Comparison of ENCODE assay signal across 1 cellular context in the genomic region with DNA sequence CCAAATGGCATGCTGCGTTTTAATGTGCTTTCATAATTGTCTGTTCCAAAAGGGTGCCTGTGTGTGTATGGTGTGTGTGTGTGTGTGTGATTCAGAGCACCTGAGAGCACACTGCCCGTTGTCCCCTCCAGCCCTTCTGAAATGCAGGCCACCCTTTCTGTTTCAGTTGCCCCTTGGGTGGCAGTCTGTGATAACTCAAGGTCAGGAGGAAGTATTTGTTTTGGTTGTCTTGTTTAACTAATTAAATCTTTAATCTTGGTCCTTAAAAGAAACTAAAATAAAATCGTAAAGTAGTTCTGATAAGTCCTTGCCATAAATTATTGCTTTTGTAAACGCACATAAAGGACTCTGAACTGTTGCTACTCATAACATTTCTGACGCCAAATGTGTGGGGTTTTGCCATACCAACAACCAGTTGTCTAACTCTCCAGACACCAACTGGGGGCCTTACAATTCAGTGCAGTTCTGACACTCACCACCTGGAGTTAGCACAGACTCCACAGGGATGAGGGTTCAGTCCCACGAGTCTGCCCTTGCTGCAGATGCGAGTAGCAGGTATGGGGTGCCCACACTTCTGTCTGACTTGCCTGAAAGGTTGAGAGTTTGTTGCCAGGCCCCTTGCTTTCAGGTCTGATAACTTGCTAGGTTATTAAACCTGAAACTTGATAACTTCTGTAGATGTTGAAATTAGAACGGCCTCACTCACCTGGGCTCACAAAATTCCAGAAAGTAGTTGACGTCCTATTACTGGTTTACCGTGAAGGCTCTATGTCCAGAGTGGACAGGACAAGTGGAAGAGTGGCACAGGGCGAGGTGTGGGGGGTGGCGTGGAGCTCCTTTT.
TF ChIP-seq lines count a peak whose summit lies in the region.

No MANE protein-coding gene starts in this region.

TF ChIP-seq in IMR-90, 13 proteins besides CTCF, POLR2A, EP300 and RAD21:
- no peak for TF ChIP-seq CHD1 (IDR thresholded peaks at IDR 0.05; ENCODE audit: low read depth, low read length)
- TF ChIP-seq CEBPB (IDR thresholded peaks at IDR 0.05; ENCODE audit: low read depth, low read length): no peak
- TF ChIP-seq MAZ (IDR thresholded peaks at IDR 0.05; ENCODE audit: borderline replicate concordance, low read depth, low read length): no peak
- TF ChIP-seq FOS (IDR thresholded peaks at IDR 0.05; ENCODE audit: low read depth, low read length): no peak
- TF ChIP-seq RCOR1 (IDR thresholded peaks at IDR 0.05; ENCODE audit: insufficient replicate concordance, low read length): no peak
- no peak for TF ChIP-seq MAFK (IDR thresholded peaks at IDR 0.05; ENCODE audit: low read depth, low read length)
- TF ChIP-seq BHLHE40 (IDR thresholded peaks at IDR 0.05; ENCODE audit: low read depth, low read length): no peak
- TF ChIP-seq SMC3 (IDR thresholded peaks at IDR 0.05; ENCODE audit: low read depth, low read length): no peak
- TF ChIP-seq RFX5 (IDR thresholded peaks at IDR 0.05; ENCODE audit: low read depth, low read length): no peak
- TF ChIP-seq NFE2L2 (IDR thresholded peaks at IDR 0.05; ENCODE audit: low read depth, low read length): no peak
- TF ChIP-seq, protein P1, sequence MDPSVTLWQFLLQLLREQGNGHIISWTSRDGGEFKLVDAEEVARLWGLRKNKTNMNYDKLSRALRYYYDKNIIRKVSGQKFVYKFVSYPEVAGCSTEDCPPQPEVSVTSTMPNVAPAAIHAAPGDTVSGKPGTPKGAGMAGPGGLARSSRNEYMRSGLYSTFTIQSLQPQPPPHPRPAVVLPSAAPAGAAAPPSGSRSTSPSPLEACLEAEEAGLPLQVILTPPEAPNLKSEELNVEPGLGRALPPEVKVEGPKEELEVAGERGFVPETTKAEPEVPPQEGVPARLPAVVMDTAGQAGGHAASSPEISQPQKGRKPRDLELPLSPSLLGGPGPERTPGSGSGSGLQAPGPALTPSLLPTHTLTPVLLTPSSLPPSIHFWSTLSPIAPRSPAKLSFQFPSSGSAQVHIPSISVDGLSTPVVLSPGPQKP (IDR thresholded peaks at IDR 0.05; ENCODE audit: borderline replicate concordance, low read depth, low read length): no peak
- TF ChIP-seq, protein P2, sequence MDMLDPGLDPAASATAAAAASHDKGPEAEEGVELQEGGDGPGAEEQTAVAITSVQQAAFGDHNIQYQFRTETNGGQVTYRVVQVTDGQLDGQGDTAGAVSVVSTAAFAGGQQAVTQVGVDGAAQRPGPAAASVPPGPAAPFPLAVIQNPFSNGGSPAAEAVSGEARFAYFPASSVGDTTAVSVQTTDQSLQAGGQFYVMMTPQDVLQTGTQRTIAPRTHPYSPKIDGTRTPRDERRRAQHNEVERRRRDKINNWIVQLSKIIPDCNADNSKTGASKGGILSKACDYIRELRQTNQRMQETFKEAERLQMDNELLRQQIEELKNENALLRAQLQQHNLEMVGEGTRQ (IDR thresholded peaks at IDR 0.05; ENCODE audit: low read depth, low read length): no peak
- no peak for TF ChIP-seq MXI1 (IDR thresholded peaks at IDR 0.05; ENCODE audit: borderline replicate concordance, low read depth, low read length)
